18 cellular contexts compared by ENCODE assay signal in the genomic region with DNA sequence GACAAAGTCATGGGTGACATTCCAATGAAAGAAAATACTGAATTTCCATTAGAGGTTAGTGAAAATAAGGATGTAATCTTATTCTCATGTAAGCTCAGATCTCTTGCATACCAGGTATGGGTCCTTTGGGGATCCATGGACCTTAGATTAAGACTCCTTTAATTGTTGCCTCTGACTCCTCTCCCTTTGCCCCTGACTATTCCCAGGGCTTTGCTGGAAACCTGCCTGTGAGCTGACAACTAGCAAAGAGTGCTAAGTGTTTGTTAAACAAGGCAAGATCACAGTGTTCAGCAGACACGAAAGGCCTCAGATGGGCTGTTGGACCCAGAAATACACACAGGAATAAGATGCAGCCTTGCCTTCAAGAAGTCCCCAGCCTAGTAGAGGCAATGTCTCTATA. TPM values are rescaled to one million over a fixed set of nuclear protein-coding genes. Genes with fewer than 3 reads are reported as not detected.
DNase-seq lines count a peak whose midpoint lies in the region; ATAC-seq and TF ChIP-seq lines count a peak whose summit lies in the region.
"Had no signal": no experiment of that assay in that cellular context is flagged by ENCODE, and none has a peak within 500 bp of the region (broad histone marks: within the 10 kb centered on the region; RNA-seq: fewer than 3 reads in every experiment).

No MANE protein-coding gene starts in this region.

- H3K27ac ChIP-seq in tibial artery: peak overlapping the region; percentile 68 to 79
- H3K27ac ChIP-seq: A549, HL-60 had no signal

- H3K4me1 ChIP-seq in adipocyte (ENCODE audit: control insufficient read depth, insufficient read depth, low read length): peaks cover 55% of the 10 kb centered on the region
- H3K4me1 ChIP-seq in tibial artery: peaks cover 4 to 58% (median 36%) of the 10 kb centered on the region in 4 donors
- no peaks in the 10 kb centered on the region for H3K4me1 ChIP-seq in BE2C
- H3K4me1 ChIP-seq: A549 had no signal

- no peak for TF ChIP-seq CTCF in fibroblast of mammary gland (conservative IDR thresholded peaks at IDR 0.05; ENCODE audit: control insufficient read depth, insufficient read depth, low read depth, low read length)
- TF ChIP-seq CTCF in tibial artery (IDR thresholded peaks at IDR 0.05): no peak
- no peak for TF ChIP-seq CTCF in BE2C (IDR thresholded peaks at IDR 0.05; ENCODE audit: low read depth, low read length)

- peak; percentile 4 for DNase-seq in MG63
- no peak for DNase-seq in adipocyte (ENCODE audit: low read depth)
- peak; percentile 26 for DNase-seq in fibroblast of mammary gland (ENCODE audit: low read depth)
- no peak for DNase-seq in tibial artery
- no peak for DNase-seq in BE2C
- no peak for DNase-seq in H4 (ENCODE audit: low spot score)
- DNase-seq: CD8-positive, alpha-beta T cell; COR-L47; DMS153; DND-41; GDM1 had no signal

- peak overlapping the region; percentile 58 for H3K9ac ChIP-seq in adipocyte (ENCODE audit: low read length)

- no peaks in the 10 kb centered on the region for H3K27me3 ChIP-seq in MG63
- no peaks in the 10 kb centered on the region for H3K27me3 ChIP-seq in adipocyte (replicated peaks; ENCODE audit: control insufficient read depth, insufficient read depth, low read length)
- no peaks in the 10 kb centered on the region for H3K27me3 ChIP-seq in tibial artery
- no peaks in the 10 kb centered on the region for H3K27me3 ChIP-seq in BE2C

- H3K36me3 ChIP-seq in MG63 (no peaks in the 10 kb centered on the region), adipocyte (ENCODE audit: control insufficient read depth, insufficient read depth, low read length, severe bottlenecking) (no peaks in the 10 kb centered on the region), tibial artery (no peaks in the 10 kb centered on the region), BE2C (no peaks in the 10 kb centered on the region)

- H3K4me3 ChIP-seq in MG63 (no peak overlapping the region), adipocyte (ENCODE audit: low read length) (peak overlapping the region; percentile 11), fibroblast of mammary gland (ENCODE audit: control insufficient read depth, low read depth, low read length) (no peak overlapping the region), tibial artery (no peak overlapping the region), BE2C (ENCODE audit: low read depth, low read length) (no peak overlapping the region)
- H3K4me3 ChIP-seq: A549 had no signal

- intact Hi-C loops in tibial artery (cut with DNase I; ENCODE audit: low total_unique reads): no loop called here

- H3K9me3 ChIP-seq in MG63 (no peaks in the 10 kb centered on the region), adipocyte (ENCODE audit: control insufficient read depth, low read length) (no peaks in the 10 kb centered on the region), tibial artery (no peaks in the 10 kb centered on the region), BE2C (no peaks in the 10 kb centered on the region)
- H3K9me3 ChIP-seq: A549 had no signal

- ATAC-seq in GM19328 (IDR thresholded peaks at IDR 0.05; ENCODE audit: unreplicated experiment): no peak
- ATAC-seq: A549; CD8-positive, alpha-beta T cell; HCT116 had no signal

RNA-seq across cellular contexts. Expression of gene ACKR2, which starts 32.1 kb away (rescaled TPM):
- not detected in 2 replicates for total RNA-seq in MG63 (2014; rRNA removed; shearing (Covaris generic); ENCODE audit: low replicate concordance)
- polyA plus RNA-seq in BE2C (2012; ENCODE audit: insufficient read depth, insufficient read length, low read depth): not detected
- total RNA-seq in H4 (2014; rRNA removed; shearing (Covaris generic)): not detected in 2 replicates
- polyA plus RNA-seq: CD14-positive monocyte had no signal

RNA-seq across cellular contexts. Expression of gene CYP8B1, which starts 34.3 kb away (rescaled TPM):
- not detected in 2 replicates for total RNA-seq in MG63 (2014; rRNA removed; shearing (Covaris generic); ENCODE audit: low replicate concordance)
- polyA plus RNA-seq in BE2C (2012; ENCODE audit: insufficient read depth, insufficient read length, low read depth): 0.11 TPM
- not detected in 2 replicates for total RNA-seq in H4 (2014; rRNA removed; shearing (Covaris generic))
- total RNA-seq: CD8-positive, alpha-beta T cell had no signal
- polyA plus RNA-seq: A549, AG04450, BJ, CD14-positive monocyte had no signal

RNA-seq across cellular contexts. Expression of gene HIGD1A, which starts 37.0 kb away (rescaled TPM):
- total RNA-seq in MG63 (2014; rRNA removed; shearing (Covaris generic); ENCODE audit: low replicate concordance): 93.8 and 116 TPM in 2 replicates
- 47.3 TPM for polyA plus RNA-seq in BE2C (2012; ENCODE audit: insufficient read depth, insufficient read length, low read depth)
- total RNA-seq in H4 (2014; rRNA removed; shearing (Covaris generic)): 134 and 182 TPM in 2 replicates

Comparison
In these comparisons a context has a peak if more than half of its experiments do, and no peak if none do; other contexts are left out.
1. DNase-seq: peak in MG63 (single experiment) and fibroblast of mammary gland (single experiment); none in adipocyte (single experiment), tibial artery (0 of 2), BE2C (single experiment) and H4 (single experiment).